In the genomic region with DNA sequence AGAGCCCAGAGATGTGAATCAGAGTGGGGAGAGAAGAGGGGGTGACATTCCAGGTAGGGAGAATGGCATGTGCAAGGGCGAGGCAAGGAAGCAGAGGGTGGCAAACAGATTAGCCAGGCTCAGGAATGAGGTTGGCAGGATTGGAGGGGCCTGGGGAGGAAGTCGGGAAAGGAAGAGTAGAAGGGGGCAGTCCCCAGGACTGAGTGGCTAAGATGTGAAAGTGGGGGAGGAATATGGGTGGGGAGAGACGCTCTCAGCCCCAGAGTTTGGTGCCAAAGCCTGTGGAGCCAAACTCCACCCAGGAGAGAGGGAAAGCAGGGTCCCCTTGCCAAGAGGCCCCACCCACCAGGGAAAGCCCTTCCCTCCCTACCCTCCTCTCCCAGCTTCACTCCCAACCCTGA, we compare ENCODE assay signal across 10 cellular contexts. TPM values are rescaled to one million over a fixed set of nuclear protein-coding genes. Genes with fewer than 3 reads are reported as not detected.
A peak's percentile ranks its signal among the peaks of the same experiment; 100 is the strongest.
DNase-seq lines count a peak whose midpoint lies in the region; ATAC-seq and TF ChIP-seq lines count a peak whose summit lies in the region.
"Had no signal": no experiment of that assay in that cellular context is flagged by ENCODE, and none has a peak within 500 bp of the region (broad histone marks: within the 10 kb centered on the region; RNA-seq: fewer than 3 reads in every experiment).

No MANE protein-coding gene starts in this region.

- H3K4me1 Mint-ChIP-seq in activated CD4-positive, alpha-beta T cell treated with anti-CD3 and anti-CD28 coated beads, Interleukin-2, amount 10 ng/mL, durations not matched to agents 7 days and 5 days: peaks cover 92% of the 10 kb centered on the region
- peaks cover 59% of the 10 kb centered on the region for H3K4me1 Mint-ChIP-seq in mesothelial cell of epicardium

- CTCF ChIA-PET in activated CD4-positive, alpha-beta T cell treated with anti-CD3 and anti-CD28 coated beads, Interleukin-2, amount 10 ng/mL, durations not matched to agents 7 days and 5 days (lab: Charles Lee): interaction anchor here (0.9 to 1.5 kb wide), 4 partner anchors 7 to 13 kb away, joined by 3 to 9 read pairs (median 3); no protein-coding TSS in a partner anchor

- H3K4me3 ChIP-seq in body of pancreas (no peak overlapping the region), upper lobe of left lung (no peak overlapping the region)

- H3K36me3 ChIP-seq in body of pancreas (replicated peaks in 1 of 2; ENCODE audit: insufficient read depth in 1 of 2, low read depth in 2 of 2) (no peaks in the 10 kb centered on the region), upper lobe of left lung (no peaks in the 10 kb centered on the region)

- H3K9me3 Mint-ChIP-seq in activated CD4-positive, alpha-beta T cell treated with anti-CD3 and anti-CD28 coated beads, Interleukin-2, amount 10 ng/mL, durations not matched to agents 7 days and 5 days: no peaks in the 10 kb centered on the region
- no peaks in the 10 kb centered on the region for H3K9me3 Mint-ChIP-seq in mesothelial cell of epicardium

- H3K27ac Mint-ChIP-seq in activated CD4-positive, alpha-beta T cell treated with anti-CD3 and anti-CD28 coated beads, Interleukin-2, amount 10 ng/mL, durations not matched to agents 7 days and 5 days: peak overlapping the region; percentile 96
- H3K27ac Mint-ChIP-seq in mesothelial cell of epicardium: peak overlapping the region; percentile 74

- H3K27me3 ChIP-seq in body of pancreas (no peaks in the 10 kb centered on the region), upper lobe of left lung (no peaks in the 10 kb centered on the region)

- peak overlapping the region; percentile 43 to 73 (median 55) for H3K27ac ChIP-seq in body of pancreas
- H3K27ac ChIP-seq in upper lobe of left lung: peak overlapping the region; percentile 97 to 99 (median 98)

- H3K9me3 ChIP-seq in body of pancreas: no peaks in the 10 kb centered on the region
- no peaks in the 10 kb centered on the region for H3K9me3 ChIP-seq in upper lobe of left lung

- ATAC-seq in body of pancreas (peak; percentile 34), upper lobe of left lung (ENCODE audit: low FRiP score in 2 of 2) (peak; percentile 56 to 85), GM21737 (IDR thresholded peaks at IDR 0.05; ENCODE audit: unreplicated experiment) (no peak)

- peaks cover 7% of the 10 kb centered on the region for H3K36me3 Mint-ChIP-seq in activated CD4-positive, alpha-beta T cell treated with anti-CD3 and anti-CD28 coated beads, Interleukin-2, amount 10 ng/mL, durations not matched to agents 7 days and 5 days (ENCODE audit: low read depth)
- no peaks in the 10 kb centered on the region for H3K36me3 Mint-ChIP-seq in mesothelial cell of epicardium

- DNase-seq in activated CD4-positive, alpha-beta T cell treated with anti-CD3 and anti-CD28 coated beads, Interleukin-2, amount 10 ng/mL, durations not matched to agents 7 days and 5 days: no peak
- no peak for DNase-seq in activated CD4-positive, alpha-beta T cell treated with anti-CD3 and anti-CD28 coated beads for 4 hours
- DNase-seq in body of pancreas (peak in 2 of 4 donors; percentile 63 to 64), mesothelial cell of epicardium (ENCODE audit: low spot score in 2 of 2, unreplicated experiment in 2 of 2) (no peak), upper lobe of left lung (peak in 1 of 2 donors; percentile 84), NCI-H510A (lab: John Stamatoyannopoulos, UW) (no peak), NCI-H187 treated with DMSO at 0.1 percent for 48 hours (lab: John Stamatoyannopoulos, UW) (no peak)
- DNase-seq: glutamatergic neuron, occipital lobe had no signal

- H3K4me1 ChIP-seq in body of pancreas (peaks cover 42% of the 10 kb centered on the region), upper lobe of left lung (peaks cover 89 to 98% (median 96%) of the 10 kb centered on the region in 4 donors)

- no peak overlapping the region for H3K4me3 Mint-ChIP-seq in activated CD4-positive, alpha-beta T cell treated with anti-CD3 and anti-CD28 coated beads, Interleukin-2, amount 10 ng/mL, durations not matched to agents 7 days and 5 days
- no peak overlapping the region for H3K4me3 Mint-ChIP-seq in mesothelial cell of epicardium

- TF ChIP-seq EP300 in upper lobe of left lung (IDR thresholded peaks at IDR 0.05): peak in 1 of 4 donors; percentile 57

- POLR2A ChIA-PET in activated CD4-positive, alpha-beta T cell treated with anti-CD3 and anti-CD28 coated beads, Interleukin-2, amount 10 ng/mL, durations not matched to agents 7 days and 5 days (lab: Charles Lee): no interaction called here

- WGBS in body of pancreas, 2 donors: 40 to 60% methylated on average over 3 of the region's 3 CpGs
- WGBS in upper lobe of left lung, 2 donors: 32 to 42% methylated on average over 3 of the region's 3 CpGs

- no peaks in the 10 kb centered on the region for H3K27me3 Mint-ChIP-seq in activated CD4-positive, alpha-beta T cell treated with anti-CD3 and anti-CD28 coated beads, Interleukin-2, amount 10 ng/mL, durations not matched to agents 7 days and 5 days
- H3K27me3 Mint-ChIP-seq in mesothelial cell of epicardium (ENCODE audit: low read depth): no peaks in the 10 kb centered on the region

- peak in 1 of 3 donors; percentile 16 for TF ChIP-seq POLR2A in body of pancreas (IDR thresholded peaks at IDR 0.05)
- peak in 1 of 4 donors; percentile 20 for TF ChIP-seq POLR2A in upper lobe of left lung (IDR thresholded peaks at IDR 0.05)

- TF ChIP-seq CTCF in body of pancreas (IDR thresholded peaks at IDR 0.05): no peak
- no peak for TF ChIP-seq CTCF in mesothelial cell of epicardium (IDR thresholded peaks at IDR 0.05; ENCODE audit: unreplicated experiment)
- TF ChIP-seq CTCF in upper lobe of left lung (IDR thresholded peaks at IDR 0.05): no peak

- intact Hi-C loops in body of pancreas (cut with DNase I): no loop called here

RNA-seq across cellular contexts. Expression of gene HDAC7, which starts 5.5 kb away (rescaled TPM):
- 100 to 1,000 TPM; 218 to 232 TPM for total RNA-seq in activated CD4-positive, alpha-beta T cell treated with anti-CD3 and anti-CD28 coated beads, Interleukin-2, amount 10 ng/mL, durations not matched to agents 7 days and 5 days
- total RNA-seq in body of pancreas (10 to 100 TPM; 26.2 to 26.7 TPM), mesothelial cell of epicardium (113 to 132 TPM (median 123 TPM) in 3 replicates), upper lobe of left lung (100 to 1,000 TPM in 4 of 6 donors, 10 to 100 TPM in 2; 66.6 to 164 (median 126) TPM)

RNA-seq across cellular contexts. Expression of gene SLC48A1, which starts 52.2 kb away (rescaled TPM):
- total RNA-seq in activated CD4-positive, alpha-beta T cell treated with anti-CD3 and anti-CD28 coated beads, Interleukin-2, amount 10 ng/mL, durations not matched to agents 7 days and 5 days: 1 to 10 TPM; 7.9 to 9.1 TPM
- total RNA-seq in body of pancreas (10 to 100 TPM; 12.7 to 22.1 TPM), mesothelial cell of epicardium (25.3 to 27.7 TPM (median 27.0 TPM) in 3 replicates), upper lobe of left lung (10 to 100 TPM; 26.5 to 36.5 (median 33.9) TPM)
